ENCODE assay signal across 1 cellular context in the genomic region with DNA sequence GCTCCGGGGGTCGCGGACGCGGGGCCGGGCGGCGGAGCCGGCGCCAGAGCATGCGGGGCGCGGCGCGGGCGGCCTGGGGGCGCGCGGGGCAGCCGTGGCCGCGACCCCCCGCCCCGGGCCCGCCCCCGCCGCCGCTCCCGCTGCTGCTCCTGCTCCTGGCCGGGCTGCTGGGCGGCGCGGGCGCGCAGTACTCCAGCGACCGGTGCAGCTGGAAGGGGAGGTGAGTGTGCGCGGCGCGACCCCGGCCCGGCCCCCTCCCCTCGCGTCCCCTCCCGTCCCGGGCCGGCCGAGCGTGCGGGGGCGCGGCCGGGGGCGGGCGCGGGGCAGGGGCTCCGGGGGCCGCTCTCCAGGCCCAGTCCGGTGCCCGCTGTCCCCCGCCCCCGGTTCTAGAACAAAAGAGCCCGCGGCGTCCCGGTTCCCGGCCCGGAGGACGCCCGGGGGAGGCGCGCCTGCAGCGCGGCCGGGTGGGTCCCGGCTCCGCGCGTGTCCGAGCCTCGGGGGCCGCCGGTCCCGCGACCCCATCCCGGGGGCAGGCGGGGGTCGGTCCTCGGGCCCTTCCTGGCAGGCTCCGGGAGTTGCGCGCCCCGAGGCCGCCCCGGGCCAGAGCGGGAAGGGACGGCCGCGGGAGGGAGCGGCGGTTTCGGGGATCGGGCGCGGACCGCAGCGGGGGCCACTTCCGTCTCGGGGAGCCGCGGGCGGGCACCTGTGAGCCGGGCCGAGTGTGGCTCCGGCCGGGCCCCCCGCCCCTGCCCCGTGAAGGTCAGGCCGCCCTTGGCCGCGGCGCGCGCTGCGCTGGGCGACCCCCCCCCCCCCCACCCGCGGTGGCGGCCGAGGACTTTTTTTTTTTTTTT.
TF ChIP-seq lines count a peak whose summit lies in the region.

No MANE protein-coding gene starts in this region.

TF ChIP-seq in liver, 16 proteins besides CTCF, POLR2A, EP300 and RAD21 (continued from another document):
- TF ChIP-seq, protein P1, sequence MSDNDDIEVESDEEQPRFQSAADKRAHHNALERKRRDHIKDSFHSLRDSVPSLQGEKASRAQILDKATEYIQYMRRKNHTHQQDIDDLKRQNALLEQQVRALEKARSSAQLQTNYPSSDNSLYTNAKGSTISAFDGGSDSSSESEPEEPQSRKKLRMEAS (IDR thresholded peaks at IDR 0.05) = no peak
